ENCODE assay signal across 25 cellular contexts in genomic region chr4:76246025-76246424, GRCh38. TPM values are rescaled to one million over a fixed set of nuclear protein-coding genes. Genes with fewer than 3 reads are reported as not detected.
DNase-seq lines count a peak whose midpoint lies in the region; ATAC-seq, FAIRE-seq and TF ChIP-seq lines count a peak whose summit lies in the region.
"Had no signal": no experiment of that assay in that cellular context is flagged by ENCODE, and none has a peak within 500 bp of the region (broad histone marks: within the 10 kb centered on the region; RNA-seq: fewer than 3 reads in every experiment).

No MANE protein-coding gene starts in this region.

- no TSS peak for BruUV-seq in GM12878 (replicated peaks; lab: Mats Ljungman, UMichigan)
- BruUV-seq in HepG2 (replicated peaks; lab: Mats Ljungman, UMichigan): no TSS peak

- TF ChIP-seq CTCF in GM12878 (IDR thresholded peaks at IDR 0.05 in 2 of 3, conservative IDR thresholded peaks at IDR 0.05 in 1 of 3; ENCODE audit: control insufficient read depth in 2 of 3, extremely low read depth in 1 of 3, insufficient read depth in 1 of 3, low read depth in 3 of 3, low read length in 3 of 3) (peak in 1 of 3 experiments; percentile 18; a peak in 2 of 6 replicates), HepG2 (CRISPR knock-in tag; IDR thresholded peaks at IDR 0.05) (0 out of 2 replicates have a peak, but pooled peaks have one; percentile 31)

- ATAC-seq in Right ventricle myocardium superior (ENCODE audit: poor library complexity) (peak; percentile 49), left cardiac atrium (no peak), GM12878 (no peak), HepG2 (peak; percentile 63), GM19395 (IDR thresholded peaks at IDR 0.05; ENCODE audit: unreplicated experiment) (no peak)
- ATAC-seq: activated CD4-positive, alpha-beta T cell treated with anti-CD3 and anti-CD28 coated beads for 36 hours; activated naive CD8-positive, alpha-beta T cell treated with anti-CD3 and anti-CD28 coated beads, Interleukin-2, amount 50 U/mL, for 24 hours had no signal

- intact Hi-C loops in Right ventricle myocardium superior (cut with DNase I) (no loop called here), left cardiac atrium (cut with DNase I) (no loop called here), GM12878 (cut with micrococcal nuclease; ENCODE audit: unreplicated experiment) (no loop called here), HepG2 (cut with micrococcal nuclease; ENCODE audit: unreplicated experiment) (no loop called here)

- H3K4me1 ChIP-seq in GM12878 (ENCODE audit: control insufficient read depth, insufficient read depth, low read length) (no peaks in the 10 kb centered on the region), HepG2 (ENCODE audit: insufficient read depth, low read length) (peaks cover 8% of the 10 kb centered on the region)
- H3K4me1 ChIP-seq: BE2C had no signal

- no peak overlapping the region for H2AFZ ChIP-seq in GM12878 (ENCODE audit: control insufficient read depth, low read depth, low read length)
- no peak overlapping the region for H2AFZ ChIP-seq in HepG2 (ENCODE audit: low read length)

- SMC1A ChIA-PET in GM12878 (lab: Charles Lee; ENCODE audit: uncharacterized antibody, unreplicated experiment): interaction anchor here (1.0 to 1.3 kb wide), 2 partner anchors 65 to 309 kb away, joined by 3 read pairs; no protein-coding TSS in a partner anchor

- FAIRE-seq in GM12878 (lab: Jason Lieb, UNC) (no peak), HepG2 (lab: Jason Lieb, UNC) (no peak)

- RAD21 ChIA-PET in GM12878 (lab: Charles Lee; ENCODE audit: unreplicated experiment): no interaction called here

- no peaks in the 10 kb centered on the region for H3K79me2 ChIP-seq in GM12878 (ENCODE audit: control insufficient read depth, insufficient read depth, low read length)
- H3K79me2 ChIP-seq in HepG2 (ENCODE audit: insufficient read depth, low read length): no peaks in the 10 kb centered on the region

- H4K20me1 ChIP-seq in GM12878 (ENCODE audit: control insufficient read depth, insufficient read depth) (no peaks in the 10 kb centered on the region), HepG2 (ENCODE audit: insufficient read depth, low read length) (no peaks in the 10 kb centered on the region)

- H3K4me2 ChIP-seq in GM12878 (ENCODE audit: control insufficient read depth, insufficient read depth) (no peak overlapping the region), HepG2 (ENCODE audit: low read depth, low read length) (no peak overlapping the region)
- H3K4me2 ChIP-seq: smooth muscle cell had no signal

- peaks cover under 1 to 2% of the 10 kb centered on the region in 2 experiments; a peak in 3 of 4 replicates for H3K27me3 ChIP-seq in GM12878 (replicated peaks in 1 of 2; ENCODE audit: control insufficient read depth in 2 of 2, insufficient read depth in 2 of 2, low read length in 1 of 2)
- H3K27me3 ChIP-seq in HepG2 (ENCODE audit: control insufficient read depth in 1 of 2, insufficient read depth in 2 of 2, low read length in 2 of 2): no peaks in the 10 kb centered on the region; a peak in 1 of 5 replicates

- no peak for TF ChIP-seq POLR2A in GM12878 (IDR thresholded peaks at IDR 0.05; ENCODE audit: low read depth, low read length)
- TF ChIP-seq POLR2A in HepG2 (IDR thresholded peaks at IDR 0.05; ENCODE audit: insufficient read depth in 1 of 2, low read depth in 2 of 2, low read length in 2 of 2): no peak

- POLR2A ChIA-PET in GM12878 (lab: Charles Lee) (no interaction called here), HepG2 (lab: Yijun Ruan, JAX) (no interaction called here)

- H3K9me3 ChIP-seq in GM12878 (replicated peaks; ENCODE audit: control insufficient read depth, insufficient read depth, low read length): no peaks in the 10 kb centered on the region
- no peaks in the 10 kb centered on the region for H3K9me3 ChIP-seq in HepG2 (ENCODE audit: low read length)
- H3K9me3 ChIP-seq: BE2C had no signal

- TF ChIP-seq RAD21 in GM12878 (IDR thresholded peaks at IDR 0.05; ENCODE audit: insufficient read depth, low read depth, low read length): peak; percentile 39; the same call in 1 of the 2 replicates
- no peak for TF ChIP-seq RAD21 in HepG2 (CRISPR knock-in tag; IDR thresholded peaks at IDR 0.05)

- TF ChIP-seq EP300 in GM12878 (IDR thresholded peaks at IDR 0.05; ENCODE audit: borderline replicate concordance in 1 of 2, control insufficient read depth in 1 of 2, low read depth in 2 of 2, low read length in 2 of 2): no peak
- TF ChIP-seq EP300 in HepG2 (IDR thresholded peaks at IDR 0.05; ENCODE audit: low read depth in 2 of 2, low read length in 2 of 2): no peak
- no peak for TF ChIP-seq EP300 in HepG2 (CRISPR knock-in tag; IDR thresholded peaks at IDR 0.05; ENCODE audit: borderline replicate concordance)

- 38% methylated on average over 1 of the region's 1 CpG for WGBS in GM12878 (ENCODE audit: insufficient coverage, insufficient replicate concordance, low lambda C conversion rate, missing lambda C conversion rate)
- WGBS in HepG2 (ENCODE audit: low lambda C conversion rate): 8% methylated on average over 1 of the region's 1 CpG

- no peak overlapping the region for H3K9ac ChIP-seq in GM12878 (ENCODE audit: control insufficient read depth, insufficient read depth, low read length)
- no peak overlapping the region for H3K9ac ChIP-seq in HepG2 (ENCODE audit: insufficient read depth, low read depth, low read length)

- in situ Hi-C loops in GM12878 (cut with MboI) (no loop called here), HepG2 (cut with HindIII; ENCODE audit: extremely low pct_ligation_motif_present, low pct_unique_long_range_greater_than_20kb) (no loop called here)

- DNase-seq in Right ventricle myocardium superior (no peak), left cardiac atrium (no peak), GM12878 (ENCODE audit: low read depth, low spot score) (no peak), HepG2 (ENCODE audit: low spot score) (no peak), NCI-H2227 treated with DMSO at 0.1 percent for 48 hours (lab: John Stamatoyannopoulos, UW) (no peak), EL (no peak), NCI-H1436 treated with DMSO at 0.1 percent for 48 hours (lab: John Stamatoyannopoulos, UW) (no peak)
- DNase-seq: ACHN; activated CD4-positive, alpha-beta T cell treated with anti-CD3 and anti-CD28 coated beads for 36 hours; activated gamma-delta T cell; activated naive CD8-positive, alpha-beta T cell treated with anti-CD3 and anti-CD28 coated beads, Interleukin-2, amount 50 U/mL, for 24 hours; activated T-cell treated with anti-CD3 and anti-CD28 coated beads, Interleukin-2, amount 50 U/mL, for 1 hour; BE2C; DMS79 treated with DMSO at 0.1 percent for 48 hours; NCI-H1092; NCI-H187 treated with DMSO at 0.1 percent for 48 hours; NCI-H526; nephron progenitor cell; stimulated activated CD4-positive, alpha-beta T cell treated with anti-CD3 and anti-CD28 coated beads, Interleukin-1b, Interleukin-23, amount 100 ng/mL, for 48 hours; T-helper 2 cell had no signal

- H3K36me3 ChIP-seq in GM12878 (ENCODE audit: control insufficient read depth in 2 of 2, insufficient read depth in 2 of 2, low read length in 1 of 2): no peaks in the 10 kb centered on the region
- no peaks in the 10 kb centered on the region for H3K36me3 ChIP-seq in HepG2 (replicated peaks in 1 of 2; ENCODE audit: control insufficient read depth in 1 of 2, insufficient read depth in 2 of 2, low read length in 2 of 2)
- H3K36me3 ChIP-seq: BE2C, tibial nerve had no signal

- H3K27ac ChIP-seq in GM12878 (ENCODE audit: control insufficient read depth, insufficient read depth) (no peak overlapping the region), HepG2 (ENCODE audit: extremely low read length, insufficient read depth, low read length) (no peak overlapping the region)
- H3K27ac ChIP-seq: tibial nerve had no signal

- CTCF ChIA-PET in GM12878 (lab: Yijun Ruan, JAX) (interaction anchor here (0.7 to 2.0 kb wide), 2 partner anchors 66 to 132 kb away, joined by 3 to 8 read pairs; no protein-coding TSS in a partner anchor), HepG2 (lab: Yijun Ruan, JAX; ENCODE audit: low intra/inter-chr PET ratio, low total read pairs) (no interaction called here)

- no peak overlapping the region for H3K4me3 ChIP-seq in GM12878
- H3K4me3 ChIP-seq in HepG2 (replicated peaks in 1 of 3; ENCODE audit: insufficient read depth in 1 of 3, low read depth in 2 of 3, low read length in 3 of 3): no peak overlapping the region
- H3K4me3 ChIP-seq: smooth muscle cell, tibial nerve had no signal

RNA-seq across cellular contexts. Expression of gene FAM47E, which starts 5.5 kb away (rescaled TPM):
- total RNA-seq in Right ventricle myocardium superior: 2.0 TPM
- total RNA-seq in left cardiac atrium: 1 to 10 TPM; 2.2 to 2.9 TPM
- total RNA-seq in GM12878 (2013; cell fraction: nucleolus; rRNA removed): not detected in 2 replicates
- total RNA-seq in GM12878 (2014; rRNA removed): not detected in 2 replicates
- not detected in 2 replicates for total RNA-seq in GM12878 (2014; rRNA removed; fragmentation: Illumina TruSeq; extraction: Trizol)
- not detected in 2 replicates for total RNA-seq in GM12878 (2021)
- not detected for polyA plus RNA-seq in GM12878 (2011; ENCODE audit: low read depth)
- polyA plus RNA-seq in GM12878 (2011; rRNA removed): not detected in 2 replicates
- polyA plus RNA-seq in GM12878 (2011; cell fraction: cytosol; rRNA removed): not detected in 2 replicates
- not detected in 2 replicates for polyA plus RNA-seq in GM12878 (2011; cell fraction: nucleus; rRNA removed)
- 0.11 TPM in 1 of 2 replicates, not detected in the other for polyA plus RNA-seq in GM12878 (2012)
- polyA plus RNA-seq in GM12878 (2014; fragmentation: Illumina TruSeq; extraction: Trizol): not detected in 2 replicates
- under 1 TPM in 1 of 2 experiments, not detected in 1; 0.03 TPM for polyA plus RNA-seq in GM12878 (2014; fragmentation: Nextera tagmentation; extraction: Ambion mirVana)
- polyA plus RNA-seq in GM12878 (2014; rRNA removed): not detected in 2 replicates
- not detected for polyA plus RNA-seq in GM12878 (2016; fragmentation: Nextera tagmentation; extraction: Ambion mirVana)
- not detected in 2 replicates for polyA minus RNA-seq in GM12878 (2011; rRNA and poly(A)+ RNA removed)
- polyA minus RNA-seq in GM12878 (2011; cell fraction: cytosol; rRNA and poly(A)+ RNA removed): not detected in 2 replicates
- polyA minus RNA-seq in GM12878 (2011; cell fraction: nucleus; rRNA and poly(A)+ RNA removed): not detected in 2 replicates
- total RNA-seq in HepG2 (2016; rRNA removed; fragmentation: Illumina TruSeq; extraction: Trizol): 0.29 and 0.33 TPM in 2 replicates
- total RNA-seq in HepG2 (2016; cell fraction: cytosol; rRNA removed; fragmentation: Illumina TruSeq; extraction: Trizol; ENCODE audit: low read depth): 0.30 TPM in 1 of 2 replicates, not detected in the other
- total RNA-seq in HepG2 (2016; cell fraction: insoluble cytoplasmic fraction; rRNA removed; fragmentation: Illumina TruSeq; extraction: Trizol): 0.37 and 0.65 TPM in 2 replicates
- total RNA-seq in HepG2 (2016; cell fraction: membrane; rRNA removed; fragmentation: Illumina TruSeq; extraction: Trizol): 0.25 and 0.41 TPM in 2 replicates
- total RNA-seq in HepG2 (2016; cell fraction: nucleus; rRNA removed; fragmentation: Illumina TruSeq; extraction: Trizol): 0.31 and 0.50 TPM in 2 replicates
- polyA plus RNA-seq in HepG2 (2011; rRNA removed): 0.60 and 0.66 TPM in 2 replicates
- polyA plus RNA-seq in HepG2 (2011; cell fraction: cytosol; rRNA removed): 0.24 and 0.50 TPM in 2 replicates
- polyA plus RNA-seq in HepG2 (2011; cell fraction: nucleus; rRNA removed): 0.06 and 1.5 TPM in 2 replicates
- polyA plus RNA-seq in HepG2 (2012): 1.2 and 1.8 TPM in 2 replicates
- 0.27 and 0.29 TPM in 2 replicates for polyA plus RNA-seq in HepG2 (2016; cell fraction: cytosol; fragmentation: Illumina TruSeq; extraction: Trizol; ENCODE audit: low read depth)
- 0.29 and 0.50 TPM in 2 replicates for polyA plus RNA-seq in HepG2 (2016; cell fraction: insoluble cytoplasmic fraction; fragmentation: Illumina TruSeq; extraction: Trizol; ENCODE audit: low read depth)
- not detected in 2 replicates for polyA plus RNA-seq in HepG2 (2016; cell fraction: membrane; fragmentation: Illumina TruSeq; extraction: Trizol; ENCODE audit: low read depth)
- polyA plus RNA-seq in HepG2 (2016; cell fraction: nucleus; fragmentation: Illumina TruSeq; extraction: Trizol; ENCODE audit: insufficient read depth, low read depth): 0.44 TPM in 1 of 2 replicates, not detected in the other
- 0.02 TPM in 1 of 2 replicates, not detected in the other for polyA minus RNA-seq in HepG2 (2011; rRNA and poly(A)+ RNA removed; ENCODE audit: low replicate concordance)
- 0.69 TPM in 1 of 2 replicates, not detected in the other for polyA minus RNA-seq in HepG2 (2011; cell fraction: cytosol; rRNA and poly(A)+ RNA removed)
- polyA minus RNA-seq in HepG2 (2011; cell fraction: nucleus; rRNA and poly(A)+ RNA removed): 1.5 and 1.9 TPM in 2 replicates
- total RNA-seq: activated CD4-positive, alpha-beta T cell treated with anti-CD3 and anti-CD28 coated beads for 36 hours; activated CD8-positive, alpha-beta memory T cell treated with anti-CD3 and anti-CD28 coated beads for 36 hours; lung microvascular endothelial cell had no signal

RNA-seq across cellular contexts. Expression of gene SCARB2, which starts 32.4 kb away (rescaled TPM):
- total RNA-seq in Right ventricle myocardium superior (96.3 TPM), left cardiac atrium (100 to 1,000 TPM; 102 to 112 TPM), GM12878 (2014; rRNA removed) (10.7 and 11.9 TPM in 2 replicates), GM12878 (2014; rRNA removed; fragmentation: Illumina TruSeq; extraction: Trizol) (9.2 and 9.5 TPM in 2 replicates), GM12878 (2021) (6.2 and 8.4 TPM in 2 replicates), HepG2 (2016; rRNA removed; fragmentation: Illumina TruSeq; extraction: Trizol) (23.5 and 43.4 TPM in 2 replicates)
- 11.8 and 13.3 TPM in 2 replicates for total RNA-seq in GM12878 (2013; cell fraction: nucleolus; rRNA removed)
- polyA plus RNA-seq in GM12878 (2011; ENCODE audit: low read depth): 20.3 TPM
- polyA plus RNA-seq in GM12878 (2011; rRNA removed) (9.9 and 10.9 TPM in 2 replicates), GM12878 (2014; fragmentation: Illumina TruSeq; extraction: Trizol) (9.7 and 10.3 TPM in 2 replicates), GM12878 (2014; fragmentation: Nextera tagmentation; extraction: Ambion mirVana) (1 to 10 TPM; 2.1 to 3.7 TPM), GM12878 (2014; rRNA removed) (5.6 and 6.7 TPM in 2 replicates), GM12878 (2016; fragmentation: Nextera tagmentation; extraction: Ambion mirVana) (10 to 100 TPM; 11.5 to 11.7 TPM), HepG2 (2011; rRNA removed) (40.6 and 45.9 TPM in 2 replicates)
- 4.6 and 5.0 TPM in 2 replicates for polyA plus RNA-seq in GM12878 (2011; cell fraction: cytosol; rRNA removed)
- 5.7 and 6.6 TPM in 2 replicates for polyA plus RNA-seq in GM12878 (2011; cell fraction: nucleus; rRNA removed)
- 12.4 and 14.6 TPM in 2 replicates for polyA plus RNA-seq in GM12878 (2012)
- polyA minus RNA-seq in GM12878 (2011; rRNA and poly(A)+ RNA removed): 19.4 and 25.1 TPM in 2 replicates
- 4.1 TPM in 2 replicates for polyA minus RNA-seq in GM12878 (2011; cell fraction: cytosol; rRNA and poly(A)+ RNA removed)
- 6.2 and 15.4 TPM in 2 replicates for polyA minus RNA-seq in GM12878 (2011; cell fraction: nucleus; rRNA and poly(A)+ RNA removed)
- total RNA-seq in HepG2 (2016; cell fraction: cytosol; rRNA removed; fragmentation: Illumina TruSeq; extraction: Trizol; ENCODE audit: low read depth): 3.4 and 5.0 TPM in 2 replicates
- 27.0 and 44.9 TPM in 2 replicates for total RNA-seq in HepG2 (2016; cell fraction: insoluble cytoplasmic fraction; rRNA removed; fragmentation: Illumina TruSeq; extraction: Trizol)
- 11.4 and 14.4 TPM in 2 replicates for total RNA-seq in HepG2 (2016; cell fraction: membrane; rRNA removed; fragmentation: Illumina TruSeq; extraction: Trizol)
- 46.8 and 54.9 TPM in 2 replicates for total RNA-seq in HepG2 (2016; cell fraction: nucleus; rRNA removed; fragmentation: Illumina TruSeq; extraction: Trizol)
- 21.7 and 39.6 TPM in 2 replicates for polyA plus RNA-seq in HepG2 (2011; cell fraction: cytosol; rRNA removed)
- polyA plus RNA-seq in HepG2 (2011; cell fraction: nucleus; rRNA removed): 16.5 and 20.8 TPM in 2 replicates
- polyA plus RNA-seq in HepG2 (2012): 49.6 and 72.8 TPM in 2 replicates
- 2.5 and 3.1 TPM in 2 replicates for polyA plus RNA-seq in HepG2 (2016; cell fraction: cytosol; fragmentation: Illumina TruSeq; extraction: Trizol; ENCODE audit: low read depth)
- 20.1 and 21.1 TPM in 2 replicates for polyA plus RNA-seq in HepG2 (2016; cell fraction: insoluble cytoplasmic fraction; fragmentation: Illumina TruSeq; extraction: Trizol; ENCODE audit: low read depth)
- polyA plus RNA-seq in HepG2 (2016; cell fraction: membrane; fragmentation: Illumina TruSeq; extraction: Trizol; ENCODE audit: low read depth): 6.3 and 6.6 TPM in 2 replicates
- 41.0 and 42.6 TPM in 2 replicates for polyA plus RNA-seq in HepG2 (2016; cell fraction: nucleus; fragmentation: Illumina TruSeq; extraction: Trizol; ENCODE audit: insufficient read depth, low read depth)
- 35.5 and 55.9 TPM in 2 replicates for polyA minus RNA-seq in HepG2 (2011; rRNA and poly(A)+ RNA removed; ENCODE audit: low replicate concordance)
- polyA minus RNA-seq in HepG2 (2011; cell fraction: cytosol; rRNA and poly(A)+ RNA removed): 46.9 and 76.7 TPM in 2 replicates
- 69.5 and 87.4 TPM in 2 replicates for polyA minus RNA-seq in HepG2 (2011; cell fraction: nucleus; rRNA and poly(A)+ RNA removed)

Comparison
In these comparisons a context has a peak if more than half of its experiments do, and no peak if none do; other contexts are left out.
1. ATAC-seq: peak in Right ventricle myocardium superior (single experiment) and HepG2 (single experiment); none in left cardiac atrium (0 of 2), GM12878 (single experiment) and GM19395 (single experiment).